In the genomic region with DNA sequence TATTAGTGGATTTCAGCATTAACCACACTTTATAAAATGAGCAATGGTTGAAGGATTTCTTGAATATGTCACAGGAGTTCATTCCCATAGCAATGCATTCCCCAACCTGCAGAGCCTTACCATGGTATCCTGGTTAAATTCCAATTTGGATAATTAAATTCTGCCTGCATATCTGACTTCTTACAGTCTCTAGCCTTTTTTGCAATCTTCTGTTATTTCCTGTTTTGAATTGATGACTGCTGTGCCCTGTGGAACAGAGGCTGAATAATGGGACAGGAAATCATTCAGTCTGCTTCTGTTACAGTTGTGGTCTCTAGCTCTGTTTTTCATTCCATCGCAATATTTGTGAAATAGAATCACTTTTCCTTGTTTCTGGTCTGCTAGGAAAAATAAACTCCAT, we compare ENCODE assay signal across 12 cellular contexts.
DNase-seq lines count a peak whose midpoint lies in the region; ATAC-seq lines count a peak whose summit lies in the region.
"Had no signal": no experiment of that assay in that cellular context is flagged by ENCODE, and none has a peak within 500 bp of the region (broad histone marks: within the 10 kb centered on the region; RNA-seq: fewer than 3 reads in every experiment).

No MANE protein-coding gene starts in this region.

- no peaks in the 10 kb centered on the region for H3K27me3 ChIP-seq in ACC112 (ENCODE audit: insufficient read depth, low read length)

- no peak overlapping the region for H2AFZ ChIP-seq in ACC112 (ENCODE audit: low read length, unreplicated experiment)

- peaks cover 17% of the 10 kb centered on the region for H3K4me1 ChIP-seq in ACC112 (ENCODE audit: control insufficient read depth, insufficient read depth, low read length, unreplicated experiment)

- H3K27ac ChIP-seq in ACC112 (ENCODE audit: low read depth, low read length): peak overlapping the region; percentile 67

- H3K36me3 ChIP-seq in ACC112 (ENCODE audit: insufficient read depth, low read length): no peaks in the 10 kb centered on the region

- H3K4me3 ChIP-seq in ACC112 (ENCODE audit: low read depth, low read length): 0 out of 2 replicates have a peak overlapping the region, but pooled peaks have one; percentile 9

- DNase-seq in HS-5 (ENCODE audit: low read depth) (peak; percentile 81), amniotic epithelial cell (ENCODE audit: low read depth) (peak; percentile 96), glomerular visceral epithelial cell (ENCODE audit: extremely low spot score) (peak; percentile 8), activated gamma-delta T cell (lab: John Stamatoyannopoulos, UW) (no peak)
- DNase-seq: caudate nucleus, KBM-7, NCI-H1436 treated with DMSO at 0.1 percent for 48 hours, NCI-H524 treated with DMSO at 0.1 percent for 48 hours had no signal

- H3K79me2 ChIP-seq in ACC112 (ENCODE audit: control insufficient read depth, insufficient read depth, low read length, unreplicated experiment): no peaks in the 10 kb centered on the region

- ATAC-seq in HG03108 (IDR thresholded peaks at IDR 0.05; ENCODE audit: unreplicated experiment) (no peak), GM19328 (IDR thresholded peaks at IDR 0.05; ENCODE audit: unreplicated experiment) (no peak), HG02588 (IDR thresholded peaks at IDR 0.05; ENCODE audit: unreplicated experiment) (no peak)
